ENCODE assay signal across 19 cellular contexts in the genomic region with DNA sequence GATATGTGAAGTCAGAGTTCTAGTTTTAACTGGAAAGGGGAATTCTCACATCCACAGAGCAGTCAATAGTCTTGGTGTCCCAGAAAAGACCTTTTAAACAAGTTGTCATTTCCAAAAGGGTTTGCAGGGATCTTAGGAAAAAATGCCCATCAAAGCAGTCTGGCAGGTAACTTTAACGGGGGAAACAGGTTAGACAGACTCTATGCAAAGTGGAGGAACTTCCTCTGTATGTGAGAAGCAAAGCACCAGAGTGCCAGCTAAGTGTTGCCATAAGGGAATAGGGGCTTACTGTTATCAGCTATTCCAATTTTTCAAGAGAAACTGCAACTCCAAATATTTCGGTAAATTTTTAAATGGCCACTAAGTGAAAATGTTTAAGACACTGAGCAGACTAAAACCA.
"Had no signal": no experiment of that assay in that cellular context is flagged by ENCODE, and none has a peak within 500 bp of the region (broad histone marks: within the 10 kb centered on the region; RNA-seq: fewer than 3 reads in every experiment).

No MANE protein-coding gene starts in this region.

- H3K27me3 ChIP-seq: pancreas had no signal

- FAIRE-seq: endometrium, frontal cortex, pancreas, small intestine had no signal

- H3K4me1 ChIP-seq: heart left ventricle, pancreas had no signal

- ATAC-seq: esophagus mucosa; heart left ventricle; left lobe of liver; mucosa of descending colon; natural killer cell treated with Interleukin-12 subunit alpha and Interleukin-12 subunit beta and Interleukin-15 and Interleukin-18, amount 100 ng/mL, for 72 hours; pancreas; right cardiac atrium had no signal

- H3K36me3 ChIP-seq: heart left ventricle, pancreas had no signal

- H3K4me3 ChIP-seq: dorsolateral prefrontal cortex, heart left ventricle, mucosa of descending colon, pancreas had no signal

- H3K27ac ChIP-seq: dorsolateral prefrontal cortex, heart left ventricle, pancreas had no signal

- H3K9me3 ChIP-seq: heart left ventricle, mucosa of descending colon, pancreas had no signal

- DNase-seq: cortex of kidney; dorsolateral prefrontal cortex; effector CD8-positive, alpha-beta T cell; heart left ventricle; hypothalamus; islet precursor cell; mucosa of descending colon; occipital lobe; pancreas; right cardiac atrium; small intestine; stimulated activated CD4-positive, alpha-beta T cell treated with anti-CD3 and anti-CD28 coated beads, Interleukin-12 subunit alpha, Interleukin-12 subunit beta, amount 100 ng/mL, for 4 hours; stimulated activated naive CD4-positive, alpha-beta T cell treated with Interleukin-2 at 50 U/mL for 16 hours; trophoblast cell had no signal
